18 cellular contexts compared by ENCODE assay signal in genomic region chr10:75498866-75499265, GRCh38.
"Had no signal": no experiment of that assay in that cellular context is flagged by ENCODE, and none has a peak within 500 bp of the region (broad histone marks: within the 10 kb centered on the region; RNA-seq: fewer than 3 reads in every experiment).

No MANE protein-coding gene starts in this region.

- H3K9me3 ChIP-seq: breast epithelium, colonic mucosa, heart right ventricle, lower lobe of right lung, sigmoid colon, thoracic aorta, upper lobe of left lung had no signal

- H2AFZ ChIP-seq: neural progenitor cell had no signal

- H3K27me3 Mint-ChIP-seq: activated CD4-positive, alpha-beta memory T cell treated with anti-CD3 and anti-CD28 coated beads, Interleukin-2, amount 10 ng/mL, durations not matched to agents 7 days and 5 days; activated CD4-positive, alpha-beta T cell treated with anti-CD3 and anti-CD28 coated beads, Interleukin-2, amount 10 ng/mL, durations not matched to agents 24 days and 14 days had no signal

- H3K4me3 ChIP-seq: breast epithelium, colonic mucosa, heart right ventricle, lower lobe of right lung, neural progenitor cell, sigmoid colon, thoracic aorta, upper lobe of left lung had no signal

- H3K36me3 Mint-ChIP-seq: activated naive CD4-positive, alpha-beta T cell treated with anti-CD3 and anti-CD28 coated beads, Interleukin-2, amount 50 U/mL, for 24 hours; naive thymus-derived CD4-positive, alpha-beta T cell; neural progenitor cell had no signal

- DNase-seq: activated CD4-positive, alpha-beta memory T cell treated with anti-CD3 and anti-CD28 coated beads, Interleukin-2, amount 10 ng/mL, durations not matched to agents 7 days and 5 days; activated CD4-positive, alpha-beta T cell treated with anti-CD3 and anti-CD28 coated beads, Interleukin-2, amount 10 ng/mL, durations not matched to agents 24 days and 14 days; activated gamma-delta T cell treated with Interleukin-2 at 50 U/mL for 16 hours; colonic mucosa; lower lobe of right lung; naive thymus-derived CD4-positive, alpha-beta T cell; retina; stimulated activated CD4-positive, alpha-beta T cell treated with anti-CD3 and anti-CD28 coated beads, Interleukin-2, amount 100 ng/mL, for 48 hours; stimulated activated naive CD4-positive, alpha-beta T cell treated with Interleukin-2 at 50 U/mL for 16 hours; T-helper 2 cell; upper lobe of left lung had no signal

- H3K4me1 ChIP-seq: breast epithelium, colonic mucosa, neural progenitor cell had no signal

- H3K27ac Mint-ChIP-seq: activated CD4-positive, alpha-beta memory T cell treated with anti-CD3 and anti-CD28 coated beads, Interleukin-2, amount 10 ng/mL, durations not matched to agents 7 days and 5 days; activated CD4-positive, alpha-beta T cell treated with anti-CD3 and anti-CD28 coated beads, Interleukin-2, amount 10 ng/mL, durations not matched to agents 24 days and 14 days; activated naive CD4-positive, alpha-beta T cell treated with anti-CD3 and anti-CD28 coated beads, Interleukin-2, amount 50 U/mL, for 24 hours; naive thymus-derived CD4-positive, alpha-beta T cell had no signal

- H3K36me3 ChIP-seq: breast epithelium, colonic mucosa, heart right ventricle, lower lobe of right lung, neural progenitor cell, sigmoid colon, thoracic aorta, upper lobe of left lung had no signal

- FAIRE-seq: kidney had no signal

- H3K4me1 Mint-ChIP-seq: activated CD4-positive, alpha-beta memory T cell treated with anti-CD3 and anti-CD28 coated beads, Interleukin-2, amount 10 ng/mL, durations not matched to agents 7 days and 5 days; activated CD4-positive, alpha-beta T cell treated with anti-CD3 and anti-CD28 coated beads, Interleukin-2, amount 10 ng/mL, durations not matched to agents 24 days and 14 days; activated naive CD4-positive, alpha-beta T cell treated with anti-CD3 and anti-CD28 coated beads, Interleukin-2, amount 50 U/mL, for 24 hours had no signal

- H3K4me3 Mint-ChIP-seq: activated CD4-positive, alpha-beta memory T cell treated with anti-CD3 and anti-CD28 coated beads, Interleukin-2, amount 10 ng/mL, durations not matched to agents 7 days and 5 days; activated CD4-positive, alpha-beta T cell treated with anti-CD3 and anti-CD28 coated beads, Interleukin-2, amount 10 ng/mL, durations not matched to agents 24 days and 14 days; activated naive CD4-positive, alpha-beta T cell treated with anti-CD3 and anti-CD28 coated beads, Interleukin-2, amount 50 U/mL, for 24 hours; naive thymus-derived CD4-positive, alpha-beta T cell; neural progenitor cell had no signal

- H3K27ac ChIP-seq: breast epithelium, colonic mucosa, heart right ventricle, lower lobe of right lung, neural progenitor cell, thoracic aorta, upper lobe of left lung had no signal

- H3K9me3 Mint-ChIP-seq: activated CD4-positive, alpha-beta memory T cell treated with anti-CD3 and anti-CD28 coated beads, Interleukin-2, amount 10 ng/mL, durations not matched to agents 7 days and 5 days; activated CD4-positive, alpha-beta T cell treated with anti-CD3 and anti-CD28 coated beads, Interleukin-2, amount 10 ng/mL, durations not matched to agents 24 days and 14 days; activated naive CD4-positive, alpha-beta T cell treated with anti-CD3 and anti-CD28 coated beads, Interleukin-2, amount 50 U/mL, for 24 hours had no signal

- H3K27me3 ChIP-seq: breast epithelium, colonic mucosa, heart right ventricle, neural progenitor cell, sigmoid colon, upper lobe of left lung had no signal
